ENCODE assay signal across 28 cellular contexts in the genomic region with DNA sequence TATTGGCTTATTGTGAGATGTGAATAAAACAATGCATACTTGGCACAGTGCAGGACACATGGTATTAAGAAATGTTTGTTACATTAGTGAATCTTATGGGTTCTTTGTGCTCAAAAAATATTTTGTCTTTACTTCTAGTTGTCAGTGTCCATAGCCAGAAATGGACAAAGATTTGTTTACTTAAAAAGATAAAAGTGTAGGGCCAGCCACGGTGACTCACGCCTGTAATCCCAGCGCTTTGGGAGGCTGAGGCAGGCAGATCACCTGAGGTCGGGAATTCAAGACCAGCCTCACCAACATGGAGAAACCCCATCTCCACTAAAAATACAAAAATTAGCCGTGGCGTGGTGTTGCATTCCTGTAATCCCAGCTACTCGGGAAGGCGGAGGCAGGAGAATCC.
"Had no signal": no experiment of that assay in that cellular context is flagged by ENCODE, and none has a peak within 500 bp of the region (broad histone marks: within the 10 kb centered on the region; RNA-seq: fewer than 3 reads in every experiment).

No MANE protein-coding gene starts in this region.

- H3K4me1 ChIP-seq: esophagus muscularis mucosa, foreskin keratinocyte, gastroesophageal sphincter, heart left ventricle, left lung, psoas muscle, spleen, testis, tibial artery had no signal

- DNase-seq: effector CD8-positive, alpha-beta T cell; foreskin keratinocyte; heart left ventricle; left cardiac atrium; naive thymus-derived CD4-positive, alpha-beta T cell; occipital lobe; ovary; posterior cingulate gyrus; psoas muscle; right cardiac atrium; spleen; stimulated activated CD4-positive, alpha-beta T cell treated with anti-CD3 and anti-CD28 coated beads, Interleukin-4, amount 100 ng/mL, for 4 hours; stimulated activated naive CD8-positive, alpha-beta T cell treated with anti-CD3 and anti-CD28 coated beads, Interleukin-15, Interleukin-2, amounts not matched to agents 100 U/mL and 50 U/mL, for 24 hours; substantia nigra; testis; tibial artery had no signal

- H3K36me3 ChIP-seq: esophagus muscularis mucosa, gastroesophageal sphincter, heart left ventricle, left lung, ovary, spleen, tibial artery had no signal

- H3K27me3 ChIP-seq: esophagus muscularis mucosa, foreskin keratinocyte, gastroesophageal sphincter, heart left ventricle, hepatocyte, left lung, ovary, spleen, testis, tibial artery had no signal

- H2AFZ ChIP-seq: hepatocyte had no signal

- H3K36me3 Mint-ChIP-seq: naive thymus-derived CD4-positive, alpha-beta T cell; stimulated activated memory B cell treated with anti-CD40 and anti-IgM and Interleukin-4, amounts not matched to agents 10 μg/mL and 1 μg/mL and 100 μg/mL, for 72 hours; type B pancreatic cell had no signal

- H3K4me3 ChIP-seq: esophagus muscularis mucosa, gastroesophageal sphincter, heart left ventricle, hepatocyte, left lung, ovary, psoas muscle, skin epidermis, spleen, testis, tibial artery had no signal

- H3K4me3 Mint-ChIP-seq: dendritic cell treated with granulocyte-macrophage colony-stimulating factor and Interleukin-4, amounts not matched to agents 40 ng/mL and 50 ng/mL, for 4 days; mesothelial cell of epicardium; naive thymus-derived CD4-positive, alpha-beta T cell; nephron; stimulated activated memory B cell treated with anti-CD40 and anti-IgM and Interleukin-4, amounts not matched to agents 10 μg/mL and 1 μg/mL and 100 μg/mL, for 72 hours; type B pancreatic cell had no signal

- H3K9me3 ChIP-seq: esophagus muscularis mucosa, ovary, psoas muscle, testis, tibial artery had no signal

- ATAC-seq: foreskin keratinocyte; gastroesophageal sphincter; heart left ventricle; left cardiac atrium; left lung; naive thymus-derived CD4-positive, alpha-beta T cell; psoas muscle; right cardiac atrium; stimulated activated memory B cell treated with anti-CD40 and anti-IgM and Interleukin-4, amounts not matched to agents 10 μg/mL and 1 μg/mL and 100 μg/mL, for 72 hours; stimulated activated naive CD8-positive, alpha-beta T cell treated with anti-CD3 and anti-CD28 coated beads, Interleukin-15, Interleukin-2, amounts not matched to agents 100 U/mL and 50 U/mL, for 24 hours had no signal

- H3K79me2 ChIP-seq: hepatocyte had no signal

- FAIRE-seq: endothelial cell of umbilical vein, islet of Langerhans had no signal

- H3K27ac Mint-ChIP-seq: dendritic cell treated with granulocyte-macrophage colony-stimulating factor and Interleukin-4, amounts not matched to agents 40 ng/mL and 50 ng/mL, for 4 days; mesothelial cell of epicardium; naive thymus-derived CD4-positive, alpha-beta T cell; stimulated activated memory B cell treated with anti-CD40 and anti-IgM and Interleukin-4, amounts not matched to agents 10 μg/mL and 1 μg/mL and 100 μg/mL, for 72 hours; type B pancreatic cell had no signal

- H3K27me3 Mint-ChIP-seq: dendritic cell treated with granulocyte-macrophage colony-stimulating factor and Interleukin-4, amounts not matched to agents 40 ng/mL and 50 ng/mL, for 4 days; naive thymus-derived CD4-positive, alpha-beta T cell; stimulated activated memory B cell treated with anti-CD40 and anti-IgM and Interleukin-4, amounts not matched to agents 10 μg/mL and 1 μg/mL and 100 μg/mL, for 72 hours; type B pancreatic cell had no signal

- H3K27ac ChIP-seq: esophagus muscularis mucosa, foreskin keratinocyte, gastroesophageal sphincter, heart left ventricle, hepatocyte, left lung, ovary, psoas muscle, skin epidermis, spleen, testis, tibial artery had no signal

- H3K4me1 Mint-ChIP-seq: naive thymus-derived CD4-positive, alpha-beta T cell; nephron; stimulated activated memory B cell treated with anti-CD40 and anti-IgM and Interleukin-4, amounts not matched to agents 10 μg/mL and 1 μg/mL and 100 μg/mL, for 72 hours had no signal

- H3K4me2 ChIP-seq: hepatocyte had no signal
